1 cellular context compared by ENCODE assay signal in genomic region chr17:72403713-72404209, GRCh38.
TF ChIP-seq lines count a peak whose summit lies in the region.

No MANE protein-coding gene starts in this region.

TF ChIP-seq in HepG2, 621 proteins besides CTCF, POLR2A, EP300 and RAD21 (continued from another document and continues in another):
- no peak for TF ChIP-seq PHF5A (CRISPR knock-in tag; IDR thresholded peaks at IDR 0.05; ENCODE audit: low read depth, unreplicated experiment)
- no peak for TF ChIP-seq NFRKB (IDR thresholded peaks at IDR 0.05)
- TF ChIP-seq HIVEP1 (CRISPR knock-in tag; IDR thresholded peaks at IDR 0.05): peak; percentile 43; the same call in 1 of the 2 replicates
- TF ChIP-seq ZNF260 (CRISPR knock-in tag; IDR thresholded peaks at IDR 0.05; ENCODE audit: borderline replicate concordance, low read depth): no peak; the same call in 1 of the 2 replicates
- TF ChIP-seq ZNF331 (CRISPR knock-in tag; IDR thresholded peaks at IDR 0.05): no peak; the same call in none of the 2 replicates
- no peak for TF ChIP-seq PCBP2 (optimal IDR thresholded peaks at IDR 0.05; ENCODE audit: low read depth, low read length, poor library complexity, severe bottlenecking)
- TF ChIP-seq BCL3 (CRISPR knock-in tag; IDR thresholded peaks at IDR 0.05): no peak; the same call in 1 of the 2 replicates
- TF ChIP-seq NFIC (IDR thresholded peaks at IDR 0.05; ENCODE audit: low read length): peak; percentile 96
- TF ChIP-seq ARNT2 (CRISPR knock-in tag; IDR thresholded peaks at IDR 0.05; ENCODE audit: low read depth): peak; percentile 88
- peak; percentile 63 for TF ChIP-seq XRCC5 (optimal IDR thresholded peaks at IDR 0.05; ENCODE audit: low read length)
- no peak for TF ChIP-seq U2AF1 (optimal IDR thresholded peaks at IDR 0.05; ENCODE audit: low read depth, low read length)
- no peak for TF ChIP-seq SMAD1 (CRISPR knock-in tag; IDR thresholded peaks at IDR 0.05; ENCODE audit: borderline replicate concordance, low read depth)
- peak; percentile 75; the same call in 1 of the 2 replicates for TF ChIP-seq ZNF501 (CRISPR knock-in tag; IDR thresholded peaks at IDR 0.05)
- TF ChIP-seq ZBED4 (CRISPR knock-in tag; IDR thresholded peaks at IDR 0.05; ENCODE audit: borderline replicate concordance): no peak
- TF ChIP-seq ZNF343 (CRISPR knock-in tag; IDR thresholded peaks at IDR 0.05): 0 out of 2 replicates have a peak, but pooled peaks have one; percentile 34
- TF ChIP-seq YEATS2 (CRISPR knock-in tag; IDR thresholded peaks at IDR 0.05; ENCODE audit: borderline replicate concordance): no peak
- TF ChIP-seq ZSCAN9 (CRISPR knock-in tag; IDR thresholded peaks at IDR 0.05; ENCODE audit: borderline replicate concordance): peak; percentile 92; the same call in 1 of the 2 replicates
- TF ChIP-seq RCOR2 (CRISPR knock-in tag; IDR thresholded peaks at IDR 0.05): peak; percentile 99
- no peak for TF ChIP-seq ZNF598 (CRISPR knock-in tag; IDR thresholded peaks at IDR 0.05; ENCODE audit: borderline replicate concordance)
- no peak for TF ChIP-seq ZNF232 (CRISPR knock-in tag; IDR thresholded peaks at IDR 0.05; ENCODE audit: borderline replicate concordance)
- TF ChIP-seq PAXIP1 (CRISPR knock-in tag; conservative IDR thresholded peaks at IDR 0.05): peak; percentile 97
- TF ChIP-seq ZNF281 (CRISPR knock-in tag; IDR thresholded peaks at IDR 0.05; ENCODE audit: borderline replicate concordance): peak; percentile 74; the same call in 1 of the 2 replicates
- TF ChIP-seq ZNF275 (CRISPR knock-in tag; IDR thresholded peaks at IDR 0.05; ENCODE audit: borderline replicate concordance): 0 out of 2 replicates have a peak, but pooled peaks have one; percentile 30
- no peak for TF ChIP-seq CHD4 (IDR thresholded peaks at IDR 0.05; ENCODE audit: borderline replicate concordance, low read length)
- peak; percentile 83; the same call in 1 of the 2 replicates for TF ChIP-seq THRA (CRISPR knock-in tag; IDR thresholded peaks at IDR 0.05; ENCODE audit: borderline replicate concordance)
- peak; percentile 15; the same call in 1 of the 2 replicates for TF ChIP-seq KLF11 (CRISPR knock-in tag; IDR thresholded peaks at IDR 0.05)
- peak; percentile 90 for TF ChIP-seq ZNF652 (CRISPR knock-in tag; IDR thresholded peaks at IDR 0.05; ENCODE audit: borderline replicate concordance, low read depth)
- no peak for TF ChIP-seq ZNF883 (CRISPR knock-in tag; IDR thresholded peaks at IDR 0.05; ENCODE audit: not compliant biosample characterization)
- no peak for TF ChIP-seq ZNF282 (IDR thresholded peaks at IDR 0.05; ENCODE audit: partially characterized antibody)
- peak; percentile 62; the same call in 1 of the 2 replicates for TF ChIP-seq ATF7-NPFF (CRISPR knock-in tag; IDR thresholded peaks at IDR 0.05; ENCODE audit: low read depth)
- TF ChIP-seq CSRNP2 (CRISPR knock-in tag; conservative IDR thresholded peaks at IDR 0.05; ENCODE audit: low read depth): no peak
- TF ChIP-seq IRF1 (CRISPR knock-in tag; IDR thresholded peaks at IDR 0.05; ENCODE audit: low read depth): no peak
- TF ChIP-seq YY1 (IDR thresholded peaks at IDR 0.05; ENCODE audit: insufficient read depth, insufficient replicate concordance, low read depth, low read length): no peak
- peak; percentile 91 for TF ChIP-seq TFE3 (CRISPR knock-in tag; IDR thresholded peaks at IDR 0.05)
- no peak; the same call in 1 of the 2 replicates for TF ChIP-seq KMT2B (CRISPR knock-in tag; IDR thresholded peaks at IDR 0.05)
